ENCODE assay signal across 18 cellular contexts in the genomic region with DNA sequence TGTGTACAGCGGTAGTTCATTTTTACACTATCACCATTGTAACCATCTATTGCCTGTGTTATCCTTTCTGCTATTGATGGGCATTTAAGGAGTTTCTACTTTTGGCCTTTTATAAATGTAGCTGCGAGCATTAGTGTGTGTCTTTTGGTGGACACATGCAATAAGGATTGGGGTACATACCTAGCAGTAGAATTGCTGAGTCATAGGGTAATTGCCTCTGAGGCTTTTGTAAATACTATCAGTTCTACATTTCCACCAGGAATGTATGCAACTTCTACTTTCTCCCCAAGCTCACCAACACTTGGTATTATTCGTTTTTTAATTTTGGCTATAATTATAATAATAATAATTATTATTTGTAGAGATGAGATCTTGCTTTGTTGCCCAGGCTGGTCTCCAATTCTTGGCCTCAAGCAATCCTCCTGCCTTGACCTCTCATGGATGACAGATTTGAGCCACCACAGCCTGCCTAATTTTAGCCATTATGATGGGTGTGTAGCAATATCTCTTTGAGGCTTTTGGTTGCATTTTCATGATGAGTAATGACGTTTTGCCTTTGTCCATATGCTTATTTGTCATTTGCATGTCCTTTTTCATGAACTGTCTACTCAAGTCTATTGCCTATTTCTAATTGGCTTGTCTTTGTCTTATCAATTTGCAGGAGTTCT.
DNase-seq lines count a peak whose midpoint lies in the region; ATAC-seq, FAIRE-seq and TF ChIP-seq lines count a peak whose summit lies in the region.
"Had no signal": no experiment of that assay in that cellular context is flagged by ENCODE, and none has a peak within 500 bp of the region (broad histone marks: within the 10 kb centered on the region; RNA-seq: fewer than 3 reads in every experiment).

No MANE protein-coding gene starts in this region.

- 23% methylated on average over 4 of the region's 4 CpGs for WGBS in A549 (ENCODE audit: missing lambda C conversion rate)
- no CpG with 5 or more reads among the region's 4 CpGs for WGBS in IMR-90 (ENCODE audit: extremely low coverage in 2 of 2, insufficient read length in 1 of 2), 2 experiments
- 83% methylated on average over 4 of the region's 4 CpGs; no CpG with 5 or more reads in 1 of the 2 experiments for WGBS in H1 (ENCODE audit: extremely low coverage in 1 of 2, insufficient coverage in 1 of 2, insufficient read length in 1 of 2, insufficient replicate concordance in 2 of 2, low coverage in 1 of 2, low lambda C conversion rate in 2 of 2, missing lambda C conversion rate in 1 of 2), 2 experiments

- H2BK15ac ChIP-seq in IMR-90 (ENCODE audit: low read depth, low read length) (no peak overlapping the region), H1 (ENCODE audit: low read length) (no peak overlapping the region)

- H3K23ac ChIP-seq in IMR-90 (ENCODE audit: low read depth, low read length) = no peak overlapping the region
- H3K23ac ChIP-seq in H1 (ENCODE audit: insufficient read length) = no peak overlapping the region

- H4K20me1 ChIP-seq in IMR-90 (ENCODE audit: insufficient read depth, low read length) (no peaks in the 10 kb centered on the region), H1 (replicated peaks in 1 of 2; ENCODE audit: control insufficient read depth in 1 of 2, insufficient read depth in 2 of 2, low read length in 2 of 2) (no peaks in the 10 kb centered on the region)
- H4K20me1 ChIP-seq: BLaER1 treated with 17β-estradiol and CSF1 and Interleukin-3, amounts not matched to agents 10 nM and 100 nM had no signal

- no peaks in the 10 kb centered on the region for H3K9me3 Mint-ChIP-seq in activated T-helper 1 cell treated with anti-CD3 and anti-CD28 coated beads, Interleukin-12 subunit alpha, Interleukin-12 subunit beta, Interleukin-2, Interleukin-4 antibody, amounts not matched to agents 30 ng/mL and 10 ng/mL and 1 ng/mL, durations not matched to agents 14 hours and 24 hours and 36 hours
- H3K9me3 Mint-ChIP-seq: CD8-positive, alpha-beta T cell; H9 had no signal

- intact Hi-C loops in IMR-90 (cut with micrococcal nuclease) = no loop called here
- intact Hi-C loops in activated T-helper 1 cell treated with anti-CD3 and anti-CD28 coated beads, Interleukin-12 subunit alpha, Interleukin-12 subunit beta, Interleukin-2, Interleukin-4 antibody, amounts not matched to agents 30 ng/mL and 10 ng/mL and 1 ng/mL, durations not matched to agents 14 hours and 24 hours and 36 hours (cut with micrococcal nuclease) = no loop called here

- H3K4me3 ChIP-seq in A549 = no peak overlapping the region
- H3K4me3 ChIP-seq in IMR-90 (ENCODE audit: insufficient read depth, low read depth, low read length) = no peak overlapping the region
- no peak overlapping the region for H3K4me3 ChIP-seq in H1 (ENCODE audit: extremely low read depth in 1 of 4, insufficient read depth in 2 of 4, low read depth in 3 of 4, low read length in 4 of 4)
- H3K4me3 ChIP-seq: BLaER1 treated with 17β-estradiol and CSF1 and Interleukin-3, amounts not matched to agents 10 nM and 100 nM; GM12878 had no signal

- H3K9ac ChIP-seq in IMR-90 (ENCODE audit: low read depth, low read length) (no peak overlapping the region), H1 (replicated peaks in 1 of 4; ENCODE audit: extremely low read depth in 1 of 4, low read depth in 3 of 4, low read length in 3 of 4) (no peak overlapping the region)
- H3K9ac ChIP-seq: BLaER1 treated with 17β-estradiol and CSF1 and Interleukin-3, amounts not matched to agents 10 nM and 100 nM had no signal

- H4K91ac ChIP-seq in IMR-90 (ENCODE audit: insufficient read depth, low read depth, low read length) (no peak overlapping the region), H1 (replicated peaks; ENCODE audit: insufficient read length, low read length) (no peak overlapping the region)

- H3K4me3 Mint-ChIP-seq in activated T-helper 1 cell treated with anti-CD3 and anti-CD28 coated beads, Interleukin-12 subunit alpha, Interleukin-12 subunit beta, Interleukin-2, Interleukin-4 antibody, amounts not matched to agents 30 ng/mL and 10 ng/mL and 1 ng/mL, durations not matched to agents 14 hours and 24 hours and 36 hours = no peak overlapping the region
- H3K4me3 Mint-ChIP-seq: B cell; CD8-positive, alpha-beta T cell; H9 had no signal

- H3K4ac ChIP-seq in IMR-90 (ENCODE audit: low read depth, low read length) (no peak overlapping the region), H1 (replicated peaks; ENCODE audit: insufficient read length, low read depth, low read length) (no peak overlapping the region)

- H3K36me3 ChIP-seq in IMR-90 (ENCODE audit: control insufficient read depth, insufficient read depth, low read length) (no peaks in the 10 kb centered on the region), H1 (ENCODE audit: control insufficient read depth in 2 of 4, insufficient read depth in 4 of 4, low read length in 3 of 4) (no peaks in the 10 kb centered on the region)
- H3K36me3 ChIP-seq: BLaER1 treated with 17β-estradiol and CSF1 and Interleukin-3, amounts not matched to agents 10 nM and 100 nM had no signal

- H2BK120ac ChIP-seq in IMR-90 (ENCODE audit: low read depth, low read length) = no peak overlapping the region
- H2BK120ac ChIP-seq in H1 (replicated peaks; ENCODE audit: low read depth, low read length) = no peak overlapping the region

- H3K27me3 Mint-ChIP-seq in activated T-helper 1 cell treated with anti-CD3 and anti-CD28 coated beads, Interleukin-12 subunit alpha, Interleukin-12 subunit beta, Interleukin-2, Interleukin-4 antibody, amounts not matched to agents 30 ng/mL and 10 ng/mL and 1 ng/mL, durations not matched to agents 14 hours and 24 hours and 36 hours (ENCODE audit: insufficient read depth) = no peaks in the 10 kb centered on the region
- H3K27me3 Mint-ChIP-seq: B cell had no signal

- no peak overlapping the region for H2AK9ac ChIP-seq in IMR-90 (replicated peaks; ENCODE audit: low read depth, low read length, poor library complexity)

- H3K9me3 ChIP-seq in A549 (no peaks in the 10 kb centered on the region), IMR-90 (ENCODE audit: control insufficient read depth, insufficient read depth, low read length) (peaks cover 20% of the 10 kb centered on the region), H1 (ENCODE audit: insufficient read depth in 2 of 2, low read depth in 1 of 2, low read length in 1 of 2) (no peaks in the 10 kb centered on the region)

- H2AK5ac ChIP-seq in IMR-90 (ENCODE audit: low read depth, low read length) (no peak overlapping the region), H1 (ENCODE audit: low read depth, low read length) (no peak overlapping the region)

- no peaks in the 10 kb centered on the region for H3K36me3 Mint-ChIP-seq in activated T-helper 1 cell treated with anti-CD3 and anti-CD28 coated beads, Interleukin-12 subunit alpha, Interleukin-12 subunit beta, Interleukin-2, Interleukin-4 antibody, amounts not matched to agents 30 ng/mL and 10 ng/mL and 1 ng/mL, durations not matched to agents 14 hours and 24 hours and 36 hours (ENCODE audit: low read depth)
- H3K36me3 Mint-ChIP-seq: CD8-positive, alpha-beta T cell had no signal

- H3K79me1 ChIP-seq in IMR-90 (ENCODE audit: low read depth in 1 of 2, low read length in 2 of 2) (no peaks in the 10 kb centered on the region), H1 (ENCODE audit: low read depth, low read length) (no peaks in the 10 kb centered on the region)

- H3K27ac ChIP-seq in A549 (no peak overlapping the region), IMR-90 (ENCODE audit: insufficient read depth, low read length) (no peak overlapping the region), H1 (ENCODE audit: low read depth, low read length) (no peak overlapping the region), caudate nucleus (ENCODE audit: low read depth, low read length) (no peak overlapping the region)
- H3K27ac ChIP-seq: BLaER1 treated with 17β-estradiol and CSF1 and Interleukin-3, amounts not matched to agents 10 nM and 100 nM; HL-60 had no signal

- no peaks in the 10 kb centered on the region for H3K4me1 Mint-ChIP-seq in activated T-helper 1 cell treated with anti-CD3 and anti-CD28 coated beads, Interleukin-12 subunit alpha, Interleukin-12 subunit beta, Interleukin-2, Interleukin-4 antibody, amounts not matched to agents 30 ng/mL and 10 ng/mL and 1 ng/mL, durations not matched to agents 14 hours and 24 hours and 36 hours (ENCODE audit: low read depth)
- H3K4me1 Mint-ChIP-seq: B cell had no signal

- H2AFZ ChIP-seq in IMR-90 (replicated peaks; ENCODE audit: low read length, poor library complexity) (no peak overlapping the region), H1 (ENCODE audit: low read length) (no peak overlapping the region)

- no peak for TF ChIP-seq POLR2A in A549 (IDR thresholded peaks at IDR 0.05; ENCODE audit: low read length)
- TF ChIP-seq POLR2A in IMR-90 (IDR thresholded peaks at IDR 0.05; ENCODE audit: low read depth, low read length) = no peak
- no peak for TF ChIP-seq POLR2A in H1 (IDR thresholded peaks at IDR 0.05; ENCODE audit: control extremely low read depth in 1 of 2, low read depth in 2 of 2, low read length in 2 of 2)

- H2BK12ac ChIP-seq in H1 (ENCODE audit: low read depth, low read length) = no peak overlapping the region

- DNase-seq in A549 (ENCODE audit: low read depth in 1 of 2, low spot score in 1 of 2) = no peak
- no peak for DNase-seq in IMR-90
- DNase-seq in H1 (ENCODE audit: low read depth in 1 of 2, low spot score in 2 of 2) = no peak
- no peak for DNase-seq in HT-29 (ENCODE audit: low spot score)
- DNase-seq in caudate nucleus (lab: John Stamatoyannopoulos, UW) = no peak
- no peak for DNase-seq in activated T-helper 1 cell treated with anti-CD3 and anti-CD28 coated beads, Interleukin-12 subunit alpha, Interleukin-12 subunit beta, Interleukin-2, Interleukin-4 antibody, amounts not matched to agents 30 ng/mL and 10 ng/mL and 1 ng/mL, durations not matched to agents 14 hours and 24 hours and 36 hours (ENCODE audit: low spot score)
- DNase-seq: 8988T; Calu3; CD8-positive, alpha-beta T cell; DMS79 treated with DMSO at 0.1 percent for 48 hours; GF-D8; GOT3; H9 had no signal

- no peak overlapping the region for H4K5ac ChIP-seq in IMR-90 (ENCODE audit: low read depth, low read length)
- H4K5ac ChIP-seq in H1 (ENCODE audit: insufficient read length, low read depth, low read length) = no peak overlapping the region

- H2BK5ac ChIP-seq in IMR-90 (ENCODE audit: low read depth, low read length, poor library complexity, severe bottlenecking) (no peak overlapping the region), H1 (ENCODE audit: low read depth, low read length) (no peak overlapping the region)

- H3K4me2 ChIP-seq in A549 = no peak overlapping the region
- H3K4me2 ChIP-seq in IMR-90 (ENCODE audit: low read depth, low read length) = no peak overlapping the region
- no peak overlapping the region for H3K4me2 ChIP-seq in H1 (ENCODE audit: insufficient read depth in 1 of 2, low read depth in 2 of 2, low read length in 2 of 2)
- H3K4me2 ChIP-seq: BLaER1 treated with 17β-estradiol and CSF1 and Interleukin-3, amounts not matched to agents 10 nM and 100 nM had no signal

- no peak overlapping the region for H3K27ac Mint-ChIP-seq in activated T-helper 1 cell treated with anti-CD3 and anti-CD28 coated beads, Interleukin-12 subunit alpha, Interleukin-12 subunit beta, Interleukin-2, Interleukin-4 antibody, amounts not matched to agents 30 ng/mL and 10 ng/mL and 1 ng/mL, durations not matched to agents 14 hours and 24 hours and 36 hours
- H3K27ac Mint-ChIP-seq: B cell; CD8-positive, alpha-beta T cell; H9 had no signal

- no peak for TF ChIP-seq RAD21 in A549 (conservative IDR thresholded peaks at IDR 0.05 in 1 of 2, IDR thresholded peaks at IDR 0.05 in 1 of 2)
- no peak for TF ChIP-seq RAD21 in IMR-90 (IDR thresholded peaks at IDR 0.05; ENCODE audit: low read length)
- no peak for TF ChIP-seq RAD21 in H1 (IDR thresholded peaks at IDR 0.05 in 1 of 2, conservative IDR thresholded peaks at IDR 0.05 in 1 of 2; ENCODE audit: low read depth in 2 of 2, low read length in 2 of 2)

- in situ Hi-C loops in IMR-90 (cut with MboI; ENCODE audit: low sequenced_read_pairs) = no loop called here

- H3K18ac ChIP-seq in IMR-90 (ENCODE audit: low read depth, low read length) (no peak overlapping the region), H1 (ENCODE audit: extremely low read depth, low read length) (no peak overlapping the region)

- no peaks in the 10 kb centered on the region for H3K23me2 ChIP-seq in H1 (ENCODE audit: low read depth, low read length)

- POLR2A ChIA-PET in A549 (lab: Yijun Ruan, JAX) (no interaction called here), IMR-90 (lab: Charles Lee; ENCODE audit: unreplicated experiment) (no interaction called here), H1 (lab: Charles Lee; ENCODE audit: partially characterized antibody) (no interaction called here)

- no peaks in the 10 kb centered on the region for H3K79me2 ChIP-seq in H1 (ENCODE audit: control insufficient read depth in 1 of 2, insufficient read depth in 2 of 2, low read length in 2 of 2)

- no peak for ATAC-seq in A549
- peak; percentile 42 for ATAC-seq in HG02885 (IDR thresholded peaks at IDR 0.05; ENCODE audit: poor library complexity, unreplicated experiment)
- no peak for ATAC-seq in IMR-90 (ENCODE audit: low read depth)
- ATAC-seq: CD8-positive, alpha-beta T cell; GM12878 had no signal

- no peak overlapping the region for H4K8ac ChIP-seq in IMR-90 (ENCODE audit: low read depth in 2 of 2, low read length in 2 of 2)
- no peak overlapping the region for H4K8ac ChIP-seq in H1 (ENCODE audit: extremely low read depth, insufficient read depth, low read length)

- H3K56ac ChIP-seq in IMR-90 (ENCODE audit: extremely low read depth, insufficient read depth, low read length) = no peak overlapping the region
- no peak overlapping the region for H3K56ac ChIP-seq in H1 (replicated peaks; ENCODE audit: insufficient read length, low read depth, low read length)

- BruUV-seq in IMR-90 (replicated peaks; lab: Mats Ljungman, UMichigan) = no TSS peak

- TF ChIP-seq EP300 in A549 (IDR thresholded peaks at IDR 0.05) (no peak), H1 (IDR thresholded peaks at IDR 0.05; ENCODE audit: borderline replicate concordance in 1 of 2, low read depth in 2 of 2, low read length in 2 of 2) (no peak)

- H3K4me1 ChIP-seq in A549 (no peaks in the 10 kb centered on the region), IMR-90 (ENCODE audit: control insufficient read depth, insufficient read depth, low read length) (no peaks in the 10 kb centered on the region), H1 (replicated peaks in 1 of 4; ENCODE audit: control insufficient read depth in 3 of 4, insufficient read depth in 4 of 4, low read length in 3 of 4) (no peaks in the 10 kb centered on the region)

- FAIRE-seq in A549 (lab: Jason Lieb, UNC) = no peak
- FAIRE-seq in H1 (lab: Jason Lieb, UNC) = no peak
- FAIRE-seq: GM12878 had no signal

- TF ChIP-seq CTCF in A549 (IDR thresholded peaks at IDR 0.05) = no peak
- no peak for TF ChIP-seq CTCF in IMR-90 (conservative IDR thresholded peaks at IDR 0.05; ENCODE audit: low read depth, low read length)
- no peak for TF ChIP-seq CTCF in H1 (IDR thresholded peaks at IDR 0.05; ENCODE audit: control extremely low read depth in 1 of 3, insufficient read depth in 1 of 3, low read depth in 1 of 3, low read length in 3 of 3)

- H2BK20ac ChIP-seq in IMR-90 (ENCODE audit: low read depth, low read length) = no peak overlapping the region
- no peak overlapping the region for H2BK20ac ChIP-seq in H1 (ENCODE audit: low read length)

- H3K14ac ChIP-seq in IMR-90 (replicated peaks; ENCODE audit: low read depth, low read length) (no peak overlapping the region), H1 (ENCODE audit: insufficient read length) (no peak overlapping the region)

- CTCF ChIA-PET in A549 (lab: Yijun Ruan, JAX) (no interaction called here), IMR-90 (lab: Yijun Ruan, JAX) (no interaction called here), H1 (lab: Charles Lee; ENCODE audit: partially characterized antibody) (interaction anchor here (0.6 to 2.1 kb wide), 2 partner anchors 10 to 18 kb away, joined by 3 to 8 read pairs; no protein-coding TSS in a partner anchor)

- H3K9me1 ChIP-seq in IMR-90 (ENCODE audit: insufficient read depth, low read length) = no peaks in the 10 kb centered on the region

- H3K27me3 ChIP-seq in IMR-90 (ENCODE audit: control insufficient read depth, insufficient read depth, low read length) (no peaks in the 10 kb centered on the region), H1 (replicated peaks in 1 of 4; ENCODE audit: control insufficient read depth in 3 of 4, extremely low read depth in 1 of 4, insufficient read depth in 3 of 4, low read length in 3 of 4) (no peaks in the 10 kb centered on the region)
- H3K27me3 ChIP-seq: BLaER1 treated with 17β-estradiol and CSF1 and Interleukin-3, amounts not matched to agents 10 nM and 100 nM had no signal

- dilution Hi-C loops in IMR-90 (cut with HindIII; ENCODE audit: low sequenced_read_pairs, unreplicated experiment) = no loop called here
